Comparison of ENCODE assay signal across 8 cellular contexts in the genomic region with DNA sequence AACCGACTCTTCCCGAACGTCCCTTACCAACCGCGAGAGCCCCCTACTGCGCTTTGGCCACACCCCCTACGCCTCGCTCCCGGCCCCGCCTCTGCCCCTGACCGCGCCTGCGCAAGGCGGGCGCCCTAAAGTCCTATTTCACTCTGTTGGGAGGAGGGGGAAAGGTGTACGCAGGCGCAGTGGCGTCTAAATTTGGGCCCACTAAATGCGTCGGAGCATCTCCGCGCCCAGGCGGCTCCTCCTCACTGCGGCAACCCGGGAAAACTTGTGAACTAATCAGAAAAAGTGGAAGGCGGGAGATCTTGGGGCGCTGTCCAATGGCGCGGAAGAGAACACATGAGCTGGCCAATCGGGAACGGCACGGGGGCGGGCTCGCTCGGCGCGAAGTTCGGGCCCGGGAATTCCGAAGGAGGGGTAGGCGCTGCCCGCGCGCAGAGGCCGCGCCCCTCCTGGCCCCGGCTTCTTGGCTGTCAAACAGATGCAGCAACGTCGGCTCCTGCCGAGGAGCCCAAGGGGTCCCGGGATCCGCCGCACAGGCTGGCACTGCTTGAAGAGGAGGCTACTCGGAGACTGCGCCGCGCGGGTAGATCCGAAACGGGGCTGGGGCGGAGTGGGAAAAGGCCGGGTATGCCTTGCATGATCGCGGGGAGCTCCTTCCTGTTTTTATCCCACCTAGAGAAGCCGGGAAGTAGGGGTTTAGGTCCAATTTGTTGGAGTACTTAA. TPM values are rescaled to one million over a fixed set of nuclear protein-coding genes. Genes with fewer than 3 reads are reported as not detected.
DNase-seq lines count a peak whose midpoint lies in the region; ATAC-seq and TF ChIP-seq lines count a peak whose summit lies in the region.

A gene with protein sequence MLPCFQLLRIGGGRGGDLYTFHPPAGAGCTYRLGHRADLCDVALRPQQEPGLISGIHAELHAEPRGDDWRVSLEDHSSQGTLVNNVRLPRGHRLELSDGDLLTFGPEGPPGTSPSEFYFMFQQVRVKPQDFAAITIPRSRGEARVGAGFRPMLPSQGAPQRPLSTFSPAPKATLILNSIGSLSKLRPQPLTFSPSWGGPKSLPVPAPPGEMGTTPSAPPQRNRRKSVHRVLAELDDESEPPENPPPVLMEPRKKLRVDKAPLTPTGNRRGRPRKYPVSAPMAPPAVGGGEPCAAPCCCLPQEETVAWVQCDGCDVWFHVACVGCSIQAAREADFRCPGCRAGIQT (plus strand): TSS at position 450 of the 723 bp plus-strand sequence. CDS start 881 bp downstream, outside the sequence.

- no peaks in the 10 kb centered on the region for H3K27me3 Mint-ChIP-seq in activated T-cell treated with anti-CD3 and anti-CD28 coated beads, Interleukin-2, amount 50 U/mL, for 24 hours

- ATAC-seq in GM21786 (IDR thresholded peaks at IDR 0.05; ENCODE audit: unreplicated experiment), result peak; percentile 89
- peak; percentile 98 for ATAC-seq in Panc1

- no peak within 1 kb of the TSS for H3K27ac ChIP-seq in KMS-11
- H3K27ac ChIP-seq in Panc1 (ENCODE audit: low read length), result peak within 1 kb of the TSS; percentile 86

- peak within 1 kb of the TSS; percentile 87 for H3K4me2 ChIP-seq in KMS-11

- peaks cover 37% of the 10 kb centered on the region for H3K4me1 Mint-ChIP-seq in activated T-cell treated with anti-CD3 and anti-CD28 coated beads, Interleukin-2, amount 50 U/mL, for 24 hours (ENCODE audit: low read depth)

- H3K79me2 ChIP-seq in KMS-11 (ENCODE audit: insufficient read depth, low read depth), result peaks cover 4% of the 10 kb centered on the region; the same call in 1 of the 2 replicates

- no peaks in the 10 kb centered on the region for H3K9me3 Mint-ChIP-seq in activated T-cell treated with anti-CD3 and anti-CD28 coated beads, Interleukin-2, amount 50 U/mL, for 24 hours

- no peaks in the 10 kb centered on the region for H4K20me1 ChIP-seq in KMS-11 (ENCODE audit: insufficient read depth)

- H3K27ac Mint-ChIP-seq in activated T-cell treated with anti-CD3 and anti-CD28 coated beads, Interleukin-2, amount 50 U/mL, for 24 hours, result peak within 1 kb of the TSS; percentile 95

- intact Hi-C loops in Panc1 (cut with micrococcal nuclease; ENCODE audit: unreplicated experiment), result no loop called here

- BruUV-seq in Panc1 (replicated peaks; lab: Mats Ljungman, UMichigan), result no TSS peak

- H3K4me3 ChIP-seq in KMS-11 (IDR thresholded peaks at IDR 0.05; ENCODE audit: insufficient read depth, low read depth, low read length) (no peak within 1 kb of the TSS), Panc1 (ENCODE audit: low read depth in 2 of 2, low read length in 2 of 2) (peak within 1 kb of the TSS; percentile 65 to 75), epithelial cell of proximal tubule (ENCODE audit: low read depth, low read length) (peak within 1 kb of the TSS; percentile 82), mucosa of stomach (ENCODE audit: low read length) (peak within 1 kb of the TSS; percentile 61)

- H3K36me3 Mint-ChIP-seq in activated T-cell treated with anti-CD3 and anti-CD28 coated beads, Interleukin-2, amount 50 U/mL, for 24 hours (ENCODE audit: low read depth), result peaks cover 84% of the 10 kb centered on the region

- POLR2A ChIA-PET in Panc1 (lab: Charles Lee), result no interaction called here

- peak within 1 kb of the TSS; percentile 90 for H3K4me3 Mint-ChIP-seq in activated T-cell treated with anti-CD3 and anti-CD28 coated beads, Interleukin-2, amount 50 U/mL, for 24 hours

- DNase-seq in DMS79 treated with DMSO at 0.1 percent for 48 hours (lab: John Stamatoyannopoulos, UW) (peak; percentile 99), Panc1 (ENCODE audit: low read depth, low spot score) (peak; percentile 96), epithelial cell of proximal tubule (ENCODE audit: low read depth) (peak; percentile 82)
- DNase-seq in activated T-cell treated with anti-CD3 and anti-CD28 coated beads, Interleukin-2, amount 50 U/mL, for 24 hours, result peak; percentile 99
- peak; percentile 99 for DNase-seq in stimulated activated CD8-positive, alpha-beta memory T cell treated with anti-CD3 and anti-CD28 coated beads, Interleukin-4, amount 100 ng/mL, for 48 hours

- H3K36me3 ChIP-seq in KMS-11 (ENCODE audit: insufficient read depth), result no peaks in the 10 kb centered on the region
- H3K36me3 ChIP-seq in Panc1 (ENCODE audit: control insufficient read depth, insufficient read depth, low read length), result peaks cover 2% of the 10 kb centered on the region; the same call in 1 of the 2 replicates
- no peaks in the 10 kb centered on the region for H3K36me3 ChIP-seq in mucosa of stomach (ENCODE audit: control insufficient read depth, insufficient read depth, low read length)

- TF ChIP-seq CTCF in KMS-11 (conservative IDR thresholded peaks at IDR 0.05; ENCODE audit: low read depth, low read length) (no peak), Panc1 (IDR thresholded peaks at IDR 0.05) (no peak), epithelial cell of proximal tubule (conservative IDR thresholded peaks at IDR 0.05; ENCODE audit: low read depth, low read length) (no peak)

- peak within 1 kb of the TSS; percentile 70 for H2AFZ ChIP-seq in KMS-11 (ENCODE audit: low read depth)

- no peaks in the 10 kb centered on the region for H3K9me3 ChIP-seq in Panc1 (ENCODE audit: control insufficient read depth, insufficient read depth, low read depth, low read length)
- H3K9me3 ChIP-seq in mucosa of stomach (ENCODE audit: control insufficient read depth, low read length), result no peaks in the 10 kb centered on the region

- H3K27me3 ChIP-seq in KMS-11 (ENCODE audit: insufficient read depth, low read depth) (no peaks in the 10 kb centered on the region), Panc1 (ENCODE audit: control insufficient read depth, insufficient read depth, low read length) (no peaks in the 10 kb centered on the region), mucosa of stomach (ENCODE audit: control insufficient read depth, insufficient read depth, low read length) (no peaks in the 10 kb centered on the region)

- H3K9ac ChIP-seq in KMS-11 (peak within 1 kb of the TSS; percentile 30; the same call in 1 of the 2 replicates), mucosa of stomach (ENCODE audit: low read length) (peak within 1 kb of the TSS; percentile 89)

- H3K4me1 ChIP-seq in KMS-11 (ENCODE audit: low read depth, poor library complexity, severe bottlenecking), result peaks cover 31% of the 10 kb centered on the region
- peaks cover 13% of the 10 kb centered on the region for H3K4me1 ChIP-seq in Panc1 (ENCODE audit: control insufficient read depth, insufficient read depth, low read length)
- H3K4me1 ChIP-seq in mucosa of stomach (ENCODE audit: control insufficient read depth, insufficient read depth, low read length), result peaks cover 22% of the 10 kb centered on the region

- in situ Hi-C loops in Panc1 (cut with HindIII; ENCODE audit: low pct_unique_long_range_greater_than_20kb, low sequenced_read_pairs), result no loop called here

- CTCF ChIA-PET in Panc1 (lab: Charles Lee), result interaction anchor here (1.0 to 1.2 kb wide), 3 partner anchors 21 to 244 kb away, joined by 3 to 4 read pairs (median 4); a partner anchor contains a TSS

RNA-seq across cellular contexts. Expression of the gene that starts here (rescaled TPM):
- total RNA-seq in Panc1 (2021; ENCODE audit: unreplicated experiment), result 21.4 TPM
- 9.0 TPM for polyA plus RNA-seq in Panc1 (2012; ENCODE audit: insufficient read length)
- total RNA-seq in epithelial cell of proximal tubule, result 34.1 and 47.5 TPM in 2 replicates
